In genomic region chr12:49623142-49623899, GRCh38 we compare ENCODE assay signal across 8 cellular contexts. TPM values are rescaled to one million over a fixed set of nuclear protein-coding genes. Genes with fewer than 3 reads are reported as not detected.
A peak's percentile ranks its signal among the peaks of the same experiment; 100 is the strongest.
DNase-seq lines count a peak whose midpoint lies in the region; ATAC-seq, FAIRE-seq and TF ChIP-seq lines count a peak whose summit lies in the region.

Gene PRPF40B, plus strand, starts transcription at chr12:49623561. Its CDS starts 30 bp downstream, at chr12:49623591.

- H3K36me3 ChIP-seq in adrenal gland (replicated peaks in 1 of 2): no peaks in the 10 kb centered on the region
- H3K36me3 ChIP-seq in left ventricle myocardium inferior: no peaks in the 10 kb centered on the region
- H3K36me3 ChIP-seq in psoas muscle (ENCODE audit: insufficient read depth in 1 of 2, low read depth in 1 of 2): no peaks in the 10 kb centered on the region

- DNase-seq in NCI-H1105 treated with DMSO at 0.1 percent for 48 hours (lab: John Stamatoyannopoulos, UW): peak; percentile 79
- peak; percentile 76 to 86 (median 80) for DNase-seq in T-helper 1 cell
- DNase-seq in adrenal gland: peak; percentile 88 to 93 (median 90)
- peak; percentile 90 for DNase-seq in left ventricle myocardium inferior
- peak; percentile 92 to 95 for DNase-seq in psoas muscle
- DNase-seq in urothelium cell line (ENCODE audit: low spot score): peak; percentile 95

- H3K27me3 ChIP-seq in adrenal gland (no peaks in the 10 kb centered on the region), left ventricle myocardium inferior (ENCODE audit: low read depth) (no peaks in the 10 kb centered on the region), psoas muscle (ENCODE audit: insufficient read depth in 3 of 3, low read length in 2 of 3) (no peaks in the 10 kb centered on the region)

- H3K9me3 ChIP-seq in adrenal gland (replicated peaks in 1 of 3) (no peaks in the 10 kb centered on the region), left ventricle myocardium inferior (replicated peaks) (no peaks in the 10 kb centered on the region), psoas muscle (no peaks in the 10 kb centered on the region)

- TF ChIP-seq CTCF in GM12873 (IDR thresholded peaks at IDR 0.05; ENCODE audit: insufficient read depth, low read depth, low read length, missing control alignments) (peak; percentile 59), adrenal gland (IDR thresholded peaks at IDR 0.05) (peak in 5 of 6 experiments; percentile 25 to 72 (median 47)), left ventricle myocardium inferior (IDR thresholded peaks at IDR 0.05; ENCODE audit: borderline replicate concordance) (peak; percentile 58), psoas muscle (IDR thresholded peaks at IDR 0.05) (peak; percentile 36)

- H3K27ac ChIP-seq in adrenal gland (peak within 1 kb of the TSS; percentile 4 to 91 (median 80)), left ventricle myocardium inferior (replicated peaks) (peak within 1 kb of the TSS; percentile 89), psoas muscle (peak within 1 kb of the TSS; percentile 71)

- 0 to 8% (median 2%) methylated on average over 10 to 76 of the region's 76 CpGs for WGBS in adrenal gland, 4 donors
- 0 to 1% (median 1%) methylated on average over 39 to 76 of the region's 76 CpGs for whole genome bisulfite sequencing in psoas muscle, 3 donors

- H3K4me1 ChIP-seq in adrenal gland (replicated peaks in 1 of 2) (peaks cover 13 to 27% of the 10 kb centered on the region in 2 donors), left ventricle myocardium inferior (peaks cover 24% of the 10 kb centered on the region), psoas muscle (peaks cover 8% of the 10 kb centered on the region)

- FAIRE-seq in urothelium cell line (lab: Jason Lieb, UNC): no peak

- TF ChIP-seq POLR2A in adrenal gland (IDR thresholded peaks at IDR 0.05): peak; percentile 83 to 92

- H3K4me3 ChIP-seq in adrenal gland: peak within 1 kb of the TSS in 3 of 4 donors; percentile 22 to 62 (median 24)
- H3K4me3 ChIP-seq in left ventricle myocardium inferior: peak within 1 kb of the TSS; percentile 70
- H3K4me3 ChIP-seq in psoas muscle: peak within 1 kb of the TSS; percentile 69

- ATAC-seq in HG02610 (IDR thresholded peaks at IDR 0.05; ENCODE audit: unreplicated experiment) (peak; percentile 63), psoas muscle (peak; percentile 91 to 94 (median 92))

- intact Hi-C loops in adrenal gland (cut with DNase I) (no loop called here), left ventricle myocardium inferior (cut with micrococcal nuclease) (no loop called here), psoas muscle (cut with DNase I) (loop anchor here (5.0 to 10.0 kb wide), 2 partner anchors 56 to 211 kb away; partner anchors contain the start of gene MCRS1 (in 1 of the 2))

RNA-seq across cellular contexts. Expression of gene PRPF40B, which starts in this region (rescaled TPM):
- 10 to 100 TPM in 6 of 8 donors, 1 to 10 TPM in 2; 7.2 to 44.8 (median 24.4) TPM for total RNA-seq in adrenal gland
- 100 to 1,000 TPM in 1 of 3 donors, 10 to 100 TPM in 1, 1 to 10 TPM in 1; 9.1 to 125 (median 83.6) TPM for polyA plus RNA-seq in adrenal gland
- 22.0 TPM for total RNA-seq in left ventricle myocardium inferior
- 10 to 100 TPM; 24.5 to 26.1 (median 25.3) TPM for total RNA-seq in psoas muscle
- 10 to 100 TPM; 10.1 to 18.8 (median 15.7) TPM for polyA plus RNA-seq in psoas muscle

Comparison
In these comparisons a context has a peak if more than half of its experiments do, and no peak if none do; other contexts are left out.
1. Peak in every context shown above with its lines: DNase-seq, ATAC-seq, H3K4me3 ChIP-seq and H3K27ac ChIP-seq.
2. intact Hi-C loops: an anchor here in psoas muscle (5.0 to 10.0 kb wide); none called in adrenal gland and left ventricle myocardium inferior.